In genomic region chr12:103924761-103925641, GRCh38 we compare ENCODE assay signal across 8 cellular contexts. TPM values are rescaled to one million over a fixed set of nuclear protein-coding genes. Genes with fewer than 3 reads are reported as not detected.
DNase-seq lines count a peak whose midpoint lies in the region; ATAC-seq and TF ChIP-seq lines count a peak whose summit lies in the region.

No MANE protein-coding gene starts in this region.

- H3K27ac Mint-ChIP-seq in mesothelial cell of epicardium, result no peak overlapping the region

- no peaks in the 10 kb centered on the region for H3K36me3 ChIP-seq in kidney epithelial cell (ENCODE audit: control insufficient read depth, insufficient read depth, low read length)

- H3K27me3 ChIP-seq in kidney epithelial cell (ENCODE audit: control insufficient read depth, insufficient read depth, low read length), result no peaks in the 10 kb centered on the region

- DNase-seq in DMS53 treated with DMSO at 0.1 percent for 48 hours (lab: John Stamatoyannopoulos, UW; ENCODE audit: unreplicated experiment), result peak; percentile 86
- DNase-seq in kidney epithelial cell (ENCODE audit: low read depth), result peak; percentile 56
- no peak for DNase-seq in mesothelial cell of epicardium (ENCODE audit: low spot score in 2 of 2, unreplicated experiment in 2 of 2)
- no peak for DNase-seq in mucosa of gallbladder (ENCODE audit: low spot score)
- DNase-seq in NCI-H1048 (lab: John Stamatoyannopoulos, UW), result no peak

- no peak overlapping the region for H3K4me3 ChIP-seq in kidney epithelial cell (ENCODE audit: low read depth, low read length)

- no peak for TF ChIP-seq CTCF in kidney epithelial cell (IDR thresholded peaks at IDR 0.05; ENCODE audit: insufficient read depth, low read length, poor library complexity, severe bottlenecking)
- no peak for TF ChIP-seq CTCF in mesothelial cell of epicardium (IDR thresholded peaks at IDR 0.05; ENCODE audit: unreplicated experiment)

- no peaks in the 10 kb centered on the region for H3K36me3 Mint-ChIP-seq in mesothelial cell of epicardium

- ATAC-seq in GM19438 (IDR thresholded peaks at IDR 0.05; ENCODE audit: low read depth, unreplicated experiment) (peak; percentile 30), HG03442 (IDR thresholded peaks at IDR 0.05; ENCODE audit: unreplicated experiment) (peak; percentile 44)
- peak; percentile 35 to 40 for ATAC-seq in activated CD4-positive, CD25-positive, alpha-beta regulatory T cell treated with anti-CD3 and anti-CD28 coated beads, Interleukin-2, amount 50 U/mL, for 24 hours

- H3K4me1 Mint-ChIP-seq in mesothelial cell of epicardium, result peaks cover 11% of the 10 kb centered on the region

- no peak overlapping the region for H3K4me3 Mint-ChIP-seq in mesothelial cell of epicardium

- no peaks in the 10 kb centered on the region for H3K9me3 Mint-ChIP-seq in mesothelial cell of epicardium

- H3K27me3 Mint-ChIP-seq in mesothelial cell of epicardium (ENCODE audit: low read depth), result peaks cover under 1% of the 10 kb centered on the region

RNA-seq across cellular contexts. Expression of gene HSP90B1, which starts 5.2 kb away (rescaled TPM):
- total RNA-seq in kidney epithelial cell (619 and 748 TPM in 2 replicates), mesothelial cell of epicardium (765 to 795 TPM (median 788 TPM) in 3 replicates), mucosa of gallbladder (730 TPM)

RNA-seq across cellular contexts. Expression of gene TDG, which starts 40.7 kb away (rescaled TPM):
- 34.9 and 35.5 TPM in 2 replicates for total RNA-seq in kidney epithelial cell
- total RNA-seq in mesothelial cell of epicardium, result 46.2 to 48.5 TPM (median 48.2 TPM) in 3 replicates
- 16.5 TPM for total RNA-seq in mucosa of gallbladder

Comparison
In these comparisons a context has a peak if more than half of its experiments do, and no peak if none do; other contexts are left out.
1. DNase-seq: peak in DMS53 treated with DMSO at 0.1 percent for 48 hours (single experiment) and kidney epithelial cell (single experiment); none in mesothelial cell of epicardium (0 of 2), mucosa of gallbladder (single experiment) and NCI-H1048 (single experiment).
2. Peak in every context shown above with its lines, with median percentiles within 50 percentile points of each other: ATAC-seq.